Comparison of ENCODE assay signal across 17 cellular contexts in the genomic region with DNA sequence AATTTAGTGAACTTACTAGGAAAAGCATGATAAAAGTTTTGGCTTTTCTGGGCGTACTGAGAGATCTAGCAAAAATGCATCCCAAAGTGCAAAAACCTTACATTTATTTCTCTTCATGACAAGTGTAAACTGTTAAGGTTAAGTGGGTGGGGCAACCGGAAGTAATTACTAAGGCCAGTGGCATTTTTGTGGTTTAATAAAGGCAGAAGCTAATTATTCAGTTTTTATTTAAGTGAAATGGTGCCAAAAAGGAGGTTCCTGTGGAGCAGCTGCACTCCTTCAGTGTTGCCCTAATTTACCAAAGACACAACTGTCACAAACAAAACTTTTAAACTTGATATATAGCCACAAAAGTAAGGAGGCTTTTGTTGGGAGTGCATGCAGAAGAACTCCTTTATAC.
DNase-seq lines count a peak whose midpoint lies in the region; ATAC-seq, FAIRE-seq and TF ChIP-seq lines count a peak whose summit lies in the region.
"Had no signal": no experiment of that assay in that cellular context is flagged by ENCODE, and none has a peak within 500 bp of the region (broad histone marks: within the 10 kb centered on the region; RNA-seq: fewer than 3 reads in every experiment).

No MANE protein-coding gene starts in this region.

- H3K9me3 Mint-ChIP-seq in astrocyte (ENCODE audit: unreplicated experiment) = no peaks in the 10 kb centered on the region
- no peaks in the 10 kb centered on the region for H3K9me3 Mint-ChIP-seq in activated naive CD4-positive, alpha-beta T cell treated with anti-CD3 and anti-CD28 coated beads for 36 hours
- H3K9me3 Mint-ChIP-seq: activated naive CD8-positive, alpha-beta T cell treated with anti-CD3 and anti-CD28 coated beads for 36 hours; naive thymus-derived CD8-positive, alpha-beta T cell had no signal

- H2BK15ac ChIP-seq in mesendoderm (replicated peaks; ENCODE audit: low read depth) = no peak overlapping the region

- H2BK5ac ChIP-seq in mesendoderm (ENCODE audit: low read length) = no peak overlapping the region

- no peak overlapping the region for H2BK120ac ChIP-seq in mesendoderm (ENCODE audit: low read depth, low read length)

- H3K27ac ChIP-seq in astrocyte (ENCODE audit: low read depth, low read length) (no peak overlapping the region), mesendoderm (ENCODE audit: low read depth, low read length) (no peak overlapping the region)
- H3K27ac ChIP-seq: gastroesophageal sphincter, VCaP had no signal

- ATAC-seq in HG03469 (IDR thresholded peaks at IDR 0.05; ENCODE audit: unreplicated experiment) = no peak
- ATAC-seq: gastroesophageal sphincter; left colon; naive thymus-derived CD8-positive, alpha-beta T cell; sciatic nerve had no signal

- no peak for TF ChIP-seq EP300 in Ishikawa (IDR thresholded peaks at IDR 0.05; ENCODE audit: borderline replicate concordance)

- H3K79me2 ChIP-seq in astrocyte (ENCODE audit: insufficient read depth, low read length) = no peaks in the 10 kb centered on the region
- H3K79me2 ChIP-seq in mesendoderm (ENCODE audit: control insufficient read depth, insufficient read depth, low read length) = no peaks in the 10 kb centered on the region

- no peak for TF ChIP-seq RAD21 in Ishikawa (IDR thresholded peaks at IDR 0.05; ENCODE audit: low read depth)

- H3K27me3 ChIP-seq in astrocyte (ENCODE audit: insufficient read depth, low read length) (no peaks in the 10 kb centered on the region), mesendoderm (ENCODE audit: insufficient read depth, low read length, poor library complexity) (no peaks in the 10 kb centered on the region)
- H3K27me3 ChIP-seq: gastroesophageal sphincter had no signal

- WGBS in mesendoderm (ENCODE audit: extremely low coverage, insufficient coverage, low lambda C conversion rate) = no CpG with 5 or more reads among the region's 2 CpGs

- H3K27ac Mint-ChIP-seq in astrocyte (ENCODE audit: unreplicated experiment) = no peak overlapping the region
- H3K27ac Mint-ChIP-seq in activated naive CD4-positive, alpha-beta T cell treated with anti-CD3 and anti-CD28 coated beads for 36 hours = no peak overlapping the region
- H3K27ac Mint-ChIP-seq: activated naive CD8-positive, alpha-beta T cell treated with anti-CD3 and anti-CD28 coated beads for 36 hours; naive thymus-derived CD8-positive, alpha-beta T cell had no signal

- peak overlapping the region; percentile 17 for H3K4me2 ChIP-seq in astrocyte (ENCODE audit: low read length)
- no peak overlapping the region for H3K4me2 ChIP-seq in mesendoderm (ENCODE audit: low read length)

- H3K4me3 Mint-ChIP-seq in astrocyte (ENCODE audit: unreplicated experiment) = no peak overlapping the region
- no peak overlapping the region for H3K4me3 Mint-ChIP-seq in activated naive CD4-positive, alpha-beta T cell treated with anti-CD3 and anti-CD28 coated beads for 36 hours
- H3K4me3 Mint-ChIP-seq: activated naive CD8-positive, alpha-beta T cell treated with anti-CD3 and anti-CD28 coated beads for 36 hours; naive thymus-derived CD8-positive, alpha-beta T cell had no signal

- H3K4ac ChIP-seq in mesendoderm (ENCODE audit: low read depth, low read length) = no peak overlapping the region

- peak; percentile 57 for DNase-seq in EH (ENCODE audit: low read depth)
- peak; percentile 75 for DNase-seq in astrocyte (ENCODE audit: low read depth)
- DNase-seq in mesendoderm = peak; percentile 7
- no peak for DNase-seq in activated naive CD4-positive, alpha-beta T cell treated with anti-CD3 and anti-CD28 coated beads for 36 hours
- DNase-seq in putamen (ENCODE audit: low spot score) = no peak
- no peak for DNase-seq in SHP77 (lab: John Stamatoyannopoulos, UW)
- DNase-seq: activated naive CD8-positive, alpha-beta T cell treated with anti-CD3 and anti-CD28 coated beads for 36 hours; left colon; naive thymus-derived CD8-positive, alpha-beta T cell; NCI-H1105; NCI-H510A; SHP77 treated with DMSO at 0.1 percent for 48 hours had no signal

- no peak overlapping the region for H3K56ac ChIP-seq in mesendoderm (ENCODE audit: low read length)

- no peak for FAIRE-seq in astrocyte (lab: Jason Lieb, UNC)

- H3K23ac ChIP-seq in mesendoderm (ENCODE audit: low read length) = no peak overlapping the region

- no peak overlapping the region for H2AFZ ChIP-seq in astrocyte (ENCODE audit: low read depth, low read length)

- H3K9me3 ChIP-seq in astrocyte (ENCODE audit: insufficient read depth, low read depth, low read length) = no peaks in the 10 kb centered on the region
- H3K9me3 ChIP-seq: gastroesophageal sphincter had no signal

- H4K8ac ChIP-seq in mesendoderm (ENCODE audit: low read depth, low read length) = no peak overlapping the region

- H3K18ac ChIP-seq in mesendoderm (ENCODE audit: low read length) = no peak overlapping the region

- H3K79me1 ChIP-seq in mesendoderm (ENCODE audit: low read length) = no peaks in the 10 kb centered on the region

- no peak overlapping the region for H4K5ac ChIP-seq in mesendoderm (ENCODE audit: low read length)

- peaks cover 1% of the 10 kb centered on the region for H3K36me3 Mint-ChIP-seq in astrocyte (ENCODE audit: low read depth, unreplicated experiment)
- H3K36me3 Mint-ChIP-seq in activated naive CD4-positive, alpha-beta T cell treated with anti-CD3 and anti-CD28 coated beads for 36 hours (ENCODE audit: low read depth) = peaks cover 34% of the 10 kb centered on the region

- H3K36me3 ChIP-seq in astrocyte (ENCODE audit: insufficient read depth, low read length) (no peaks in the 10 kb centered on the region), mesendoderm (ENCODE audit: control insufficient read depth, insufficient read depth, low read length) (no peaks in the 10 kb centered on the region)

- H2AK5ac ChIP-seq in mesendoderm (ENCODE audit: low read length) = no peak overlapping the region

- H3K4me1 Mint-ChIP-seq in astrocyte (ENCODE audit: low read depth, unreplicated experiment) = peaks cover 28% of the 10 kb centered on the region
- no peaks in the 10 kb centered on the region for H3K4me1 Mint-ChIP-seq in activated naive CD4-positive, alpha-beta T cell treated with anti-CD3 and anti-CD28 coated beads for 36 hours (ENCODE audit: low read depth)

- CTCF ChIA-PET in activated naive CD4-positive, alpha-beta T cell treated with anti-CD3 and anti-CD28 coated beads for 36 hours (lab: Charles Lee) = no interaction called here

- peaks cover 9% of the 10 kb centered on the region for H4K20me1 ChIP-seq in astrocyte (ENCODE audit: insufficient read depth, low read length)

- intact Hi-C loops in activated naive CD4-positive, alpha-beta T cell treated with anti-CD3 and anti-CD28 coated beads for 36 hours (cut with micrococcal nuclease) = no loop called here

- H3K4me3 ChIP-seq in astrocyte (ENCODE audit: insufficient read depth, low read depth, low read length) (no peak overlapping the region), mesendoderm (ENCODE audit: low read length) (no peak overlapping the region)
- H3K4me3 ChIP-seq: gastroesophageal sphincter had no signal

- H3K27me3 Mint-ChIP-seq in astrocyte (ENCODE audit: low read depth, unreplicated experiment) = no peaks in the 10 kb centered on the region
- no peaks in the 10 kb centered on the region for H3K27me3 Mint-ChIP-seq in activated naive CD4-positive, alpha-beta T cell treated with anti-CD3 and anti-CD28 coated beads for 36 hours (ENCODE audit: low read depth)
- H3K27me3 Mint-ChIP-seq: activated naive CD8-positive, alpha-beta T cell treated with anti-CD3 and anti-CD28 coated beads for 36 hours; naive thymus-derived CD8-positive, alpha-beta T cell had no signal

- H3K4me1 ChIP-seq in astrocyte (ENCODE audit: insufficient read depth, low read length) (peaks cover 4% of the 10 kb centered on the region), mesendoderm (ENCODE audit: control insufficient read depth, low read depth, low read length) (peaks cover 5% of the 10 kb centered on the region)

- no peak for TF ChIP-seq CTCF in astrocyte (IDR thresholded peaks at IDR 0.05; ENCODE audit: insufficient read depth, low read depth, low read length)

- H3K9ac ChIP-seq in astrocyte (ENCODE audit: low read length) = no peak overlapping the region
- H3K9ac ChIP-seq in mesendoderm (ENCODE audit: low read length) = no peak overlapping the region

TF ChIP-seq in Ishikawa, 13 proteins besides CTCF, POLR2A, EP300 and RAD21:
- TF ChIP-seq, protein P1, sequence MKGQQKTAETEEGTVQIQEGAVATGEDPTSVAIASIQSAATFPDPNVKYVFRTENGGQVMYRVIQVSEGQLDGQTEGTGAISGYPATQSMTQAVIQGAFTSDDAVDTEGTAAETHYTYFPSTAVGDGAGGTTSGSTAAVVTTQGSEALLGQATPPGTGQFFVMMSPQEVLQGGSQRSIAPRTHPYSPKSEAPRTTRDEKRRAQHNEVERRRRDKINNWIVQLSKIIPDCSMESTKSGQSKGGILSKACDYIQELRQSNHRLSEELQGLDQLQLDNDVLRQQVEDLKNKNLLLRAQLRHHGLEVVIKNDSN (IDR thresholded peaks at IDR 0.05) = no peak
- peak; percentile 72 for TF ChIP-seq NFIC (IDR thresholded peaks at IDR 0.05)

Comparison
In these comparisons a context has a peak if more than half of its experiments do, and no peak if none do; other contexts are left out.
1. DNase-seq: peak in EH (single experiment), astrocyte (single experiment) and mesendoderm (single experiment); none in activated naive CD4-positive, alpha-beta T cell treated with anti-CD3 and anti-CD28 coated beads for 36 hours (single experiment), putamen (single experiment) and SHP77 (0 of 2).